ENCODE assay signal across 8 cellular contexts in the genomic region with DNA sequence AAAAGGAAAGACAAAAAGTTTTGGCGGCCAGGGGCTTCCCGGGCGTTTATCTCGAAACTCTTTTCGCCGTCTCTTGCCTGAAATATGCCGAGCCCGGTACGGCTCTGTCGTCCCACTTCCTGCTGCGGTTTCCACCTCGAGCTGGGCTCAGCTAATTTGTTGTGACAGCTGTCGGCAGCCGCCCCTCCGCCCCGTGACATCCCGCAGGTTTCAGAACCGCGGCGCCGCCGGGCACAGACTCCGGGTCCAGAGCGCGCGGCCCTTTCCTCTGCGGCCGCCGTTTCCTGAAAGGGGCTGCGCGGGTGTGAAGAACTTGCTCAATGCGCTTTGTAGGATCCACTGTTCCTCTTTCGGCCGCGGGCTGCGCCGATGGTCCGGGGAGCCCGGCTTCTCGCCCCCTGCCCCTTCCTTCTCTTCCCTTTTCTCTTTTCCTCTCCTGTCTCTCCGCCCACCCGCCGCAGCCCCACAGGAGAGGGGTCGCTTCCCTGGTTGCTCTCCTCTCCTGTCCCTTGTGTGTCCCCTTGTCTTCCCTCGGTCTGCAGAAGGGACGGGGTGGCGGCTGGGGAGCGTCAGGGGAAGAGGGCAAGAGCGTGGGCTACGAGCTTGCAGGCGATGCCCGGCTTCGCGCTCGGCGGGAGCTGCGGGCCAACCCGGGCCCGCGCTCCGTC. TPM values are rescaled to one million over a fixed set of nuclear protein-coding genes. Genes with fewer than 3 reads are reported as not detected.
DNase-seq lines count a peak whose midpoint lies in the region; ATAC-seq and TF ChIP-seq lines count a peak whose summit lies in the region.

No MANE protein-coding gene starts in this region.

- peak overlapping the region; percentile 90 for H3K4me3 Mint-ChIP-seq in activated CD4-positive, alpha-beta memory T cell treated with anti-CD3 and anti-CD28 coated beads, Interleukin-2, amount 10 ng/mL, durations not matched to agents 7 days and 5 days
- H3K4me3 Mint-ChIP-seq in mesothelial cell of epicardium, result peak overlapping the region; percentile 84

- POLR2A ChIA-PET in activated CD4-positive, alpha-beta memory T cell treated with anti-CD3 and anti-CD28 coated beads, Interleukin-2, amount 10 ng/mL, durations not matched to agents 7 days and 5 days (lab: Charles Lee), result interaction anchor here (0.6 to 8.2 kb wide), 24 partner anchors 10 to 417 kb away, joined by 3 to 221 read pairs (median 5); a partner anchor contains a TSS

- ATAC-seq in GM18511 (IDR thresholded peaks at IDR 0.05; ENCODE audit: unreplicated experiment) (peak; percentile 63), HG02798 (IDR thresholded peaks at IDR 0.05; ENCODE audit: poor library complexity, unreplicated experiment) (peak; percentile 63)

- no peaks in the 10 kb centered on the region for H3K9me3 Mint-ChIP-seq in activated CD4-positive, alpha-beta memory T cell treated with anti-CD3 and anti-CD28 coated beads, Interleukin-2, amount 10 ng/mL, durations not matched to agents 7 days and 5 days
- H3K9me3 Mint-ChIP-seq in mesothelial cell of epicardium, result no peaks in the 10 kb centered on the region

- TF ChIP-seq CTCF in mesothelial cell of epicardium (IDR thresholded peaks at IDR 0.05; ENCODE audit: unreplicated experiment), result no peak

- peaks cover 8% of the 10 kb centered on the region for H3K27me3 Mint-ChIP-seq in activated CD4-positive, alpha-beta memory T cell treated with anti-CD3 and anti-CD28 coated beads, Interleukin-2, amount 10 ng/mL, durations not matched to agents 7 days and 5 days
- peaks cover 41% of the 10 kb centered on the region for H3K27me3 Mint-ChIP-seq in mesothelial cell of epicardium (ENCODE audit: low read depth)

- peak overlapping the region; percentile 97 for H3K27ac Mint-ChIP-seq in activated CD4-positive, alpha-beta memory T cell treated with anti-CD3 and anti-CD28 coated beads, Interleukin-2, amount 10 ng/mL, durations not matched to agents 7 days and 5 days
- no peak overlapping the region for H3K27ac Mint-ChIP-seq in mesothelial cell of epicardium

- peaks cover 44% of the 10 kb centered on the region for H3K36me3 Mint-ChIP-seq in activated CD4-positive, alpha-beta memory T cell treated with anti-CD3 and anti-CD28 coated beads, Interleukin-2, amount 10 ng/mL, durations not matched to agents 7 days and 5 days (ENCODE audit: low read depth)
- H3K36me3 Mint-ChIP-seq in mesothelial cell of epicardium, result no peaks in the 10 kb centered on the region

- peak; percentile 9 for DNase-seq in NCI-H2227 treated with DMSO at 0.1 percent for 48 hours (lab: John Stamatoyannopoulos, UW)
- peak; percentile 95 for DNase-seq in activated CD4-positive, alpha-beta memory T cell treated with anti-CD3 and anti-CD28 coated beads, Interleukin-2, amount 10 ng/mL, durations not matched to agents 7 days and 5 days
- peak; percentile 75 for DNase-seq in effector CD8-positive, alpha-beta T cell (lab: John Stamatoyannopoulos, UW)
- peak in 1 of 2 experiments; percentile 62 for DNase-seq in mesothelial cell of epicardium (ENCODE audit: low spot score in 2 of 2, unreplicated experiment in 2 of 2)
- peak; percentile 73 to 76 for DNase-seq in stimulated activated CD8-positive, alpha-beta memory T cell treated with anti-CD3 and anti-CD28 coated beads, Interleukin-4, amount 100 ng/mL, for 1 hour (ENCODE audit: low read depth in 2 of 2, low spot score in 1 of 2)
- DNase-seq in NCI-H1930 (lab: John Stamatoyannopoulos, UW), result no peak

- CTCF ChIA-PET in activated CD4-positive, alpha-beta memory T cell treated with anti-CD3 and anti-CD28 coated beads, Interleukin-2, amount 10 ng/mL, durations not matched to agents 7 days and 5 days (lab: Charles Lee), result interaction anchor here (0.6 to 6.2 kb wide), 10 partner anchors 9 to 223 kb away, joined by 3 to 63 read pairs (median 5); a partner anchor contains a TSS

- H3K4me1 Mint-ChIP-seq in activated CD4-positive, alpha-beta memory T cell treated with anti-CD3 and anti-CD28 coated beads, Interleukin-2, amount 10 ng/mL, durations not matched to agents 7 days and 5 days, result peaks cover 66% of the 10 kb centered on the region
- peaks cover 15% of the 10 kb centered on the region for H3K4me1 Mint-ChIP-seq in mesothelial cell of epicardium

RNA-seq across cellular contexts. Expression of a gene that starts 0.6 kb away (rescaled TPM):
- total RNA-seq in activated CD4-positive, alpha-beta memory T cell treated with anti-CD3 and anti-CD28 coated beads, Interleukin-2, amount 10 ng/mL, durations not matched to agents 7 days and 5 days, result 10 to 100 TPM; 80.0 to 86.8 TPM
- 4.1 to 4.7 TPM (median 4.7 TPM) in 3 replicates for total RNA-seq in mesothelial cell of epicardium

RNA-seq across cellular contexts. Expression of a gene that starts 32.0 kb away (rescaled TPM):
- total RNA-seq in activated CD4-positive, alpha-beta memory T cell treated with anti-CD3 and anti-CD28 coated beads, Interleukin-2, amount 10 ng/mL, durations not matched to agents 7 days and 5 days, result 1 to 10 TPM in 1 of 2 experiments, under 1 TPM in 1; 0.78 to 1.0 TPM
- total RNA-seq in mesothelial cell of epicardium, result 0.13 TPM in 1 of 3 replicates, not detected in the others

Comparison
In these comparisons a context has a peak if more than half of its experiments do, and no peak if none do; other contexts are left out.
1. DNase-seq: peak in NCI-H2227 treated with DMSO at 0.1 percent for 48 hours (single experiment), activated CD4-positive, alpha-beta memory T cell treated with anti-CD3 and anti-CD28 coated beads, Interleukin-2, amount 10 ng/mL, durations not matched to agents 7 days and 5 days (single experiment), effector CD8-positive, alpha-beta T cell (single experiment) and stimulated activated CD8-positive, alpha-beta memory T cell treated with anti-CD3 and anti-CD28 coated beads, Interleukin-4, amount 100 ng/mL, for 1 hour (2 of 2); none in NCI-H1930 (0 of 2).
2. RNA of a gene that starts 0.6 kb away (total RNA-seq): 80.0 to 86.8 TPM in activated CD4-positive, alpha-beta memory T cell treated with anti-CD3 and anti-CD28 coated beads, Interleukin-2, amount 10 ng/mL, durations not matched to agents 7 days and 5 days; 4.1 to 4.7 TPM in mesothelial cell of epicardium; every median in the first group is over 10 times any median in the second.